20 cellular contexts compared by ENCODE assay signal in the genomic region with DNA sequence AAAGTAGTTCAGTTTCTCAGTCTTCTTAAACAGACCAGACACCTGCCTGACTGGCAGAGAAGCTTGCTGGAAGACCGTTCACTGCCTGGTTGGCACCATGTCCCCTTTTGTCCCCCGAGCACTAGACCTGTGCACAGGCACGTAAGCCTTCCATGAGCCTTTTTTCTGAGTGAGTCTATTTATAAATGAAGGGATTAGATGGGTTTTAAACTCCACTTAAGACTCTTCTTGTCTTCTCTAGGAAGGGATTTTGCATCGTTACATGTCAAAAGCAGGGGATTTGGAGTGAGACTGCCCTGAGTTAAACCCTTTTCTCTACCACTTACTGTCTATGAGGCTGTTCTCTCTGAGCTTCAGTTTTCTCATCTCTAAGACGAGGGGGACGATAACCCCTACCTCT.
"Had no signal": no experiment of that assay in that cellular context is flagged by ENCODE, and none has a peak within 500 bp of the region (broad histone marks: within the 10 kb centered on the region; RNA-seq: fewer than 3 reads in every experiment).

No MANE protein-coding gene starts in this region.

- DNase-seq: activated CD4-positive, alpha-beta memory T cell treated with anti-CD3 and anti-CD28 coated beads, Interleukin-2, amount 10 ng/mL, durations not matched to agents 7 days and 5 days; activated CD4-positive, alpha-beta T cell treated with anti-CD3 and anti-CD28 coated beads for 48 hours; activated CD4-positive, CD25-positive, alpha-beta regulatory T cell; activated naive CD4-positive, alpha-beta T cell treated with anti-CD3 and anti-CD28 coated beads for 36 hours; activated naive CD8-positive, alpha-beta T cell treated with anti-CD3 and anti-CD28 coated beads, Interleukin-2, amount 50 U/mL, for 24 hours; activated T-cell treated with anti-CD3 and anti-CD28 coated beads, Interleukin-2, amount 50 U/mL, for 1 hour; anterior cingulate cortex; brain microvascular endothelial cell; colonic mucosa; foreskin keratinocyte; glutamatergic neuron; kidney; mammary epithelial cell; nephron progenitor cell; retina; stimulated activated CD4-positive, alpha-beta T cell treated with anti-CD3 and anti-CD28 coated beads, Interleukin-15, amount 100 ng/mL, for 24 hours; stimulated activated CD4-positive, alpha-beta T cell treated with anti-CD3 and anti-CD28 coated beads, Interleukin-2, amount 100 ng/mL, for 48 hours; upper lobe of right lung had no signal

- H3K9me3 ChIP-seq: colonic mucosa, upper lobe of right lung had no signal

- H3K27me3 ChIP-seq: brain microvascular endothelial cell, colonic mucosa, foreskin keratinocyte, upper lobe of right lung had no signal

- ATAC-seq: activated naive CD8-positive, alpha-beta T cell treated with anti-CD3 and anti-CD28 coated beads, Interleukin-2, amount 50 U/mL, for 24 hours; foreskin keratinocyte; left lobe of liver; upper lobe of right lung had no signal

- H3K4me3 ChIP-seq: colonic mucosa, skin epidermis, upper lobe of right lung had no signal

- H3K27ac ChIP-seq: brain microvascular endothelial cell, colonic mucosa, foreskin keratinocyte, upper lobe of right lung had no signal

- H3K4me1 ChIP-seq: colonic mucosa, foreskin keratinocyte had no signal
